ENCODE assay signal across 10 cellular contexts in genomic region chr15:29115093-29115991, GRCh38.
DNase-seq lines count a peak whose midpoint lies in the region; ATAC-seq and TF ChIP-seq lines count a peak whose summit lies in the region.
"Had no signal": no experiment of that assay in that cellular context is flagged by ENCODE, and none has a peak within 500 bp of the region (broad histone marks: within the 10 kb centered on the region; RNA-seq: fewer than 3 reads in every experiment).

No MANE protein-coding gene starts in this region.

- H3K4me1 ChIP-seq in right cardiac atrium (ENCODE audit: control insufficient read depth, insufficient read depth, low read length) (no peaks in the 10 kb centered on the region), smooth muscle cell (ENCODE audit: low read depth) (no peaks in the 10 kb centered on the region)

- no peaks in the 10 kb centered on the region for H3K27me3 Mint-ChIP-seq in activated naive CD8-positive, alpha-beta T cell

- no peaks in the 10 kb centered on the region for H3K27me3 ChIP-seq in right cardiac atrium (ENCODE audit: control insufficient read depth, insufficient read depth)
- H3K27me3 ChIP-seq in smooth muscle cell (ENCODE audit: low read depth), result no peaks in the 10 kb centered on the region

- peak overlapping the region; percentile 83 for H2AFZ ChIP-seq in smooth muscle cell (ENCODE audit: low read depth)

- no peak overlapping the region for H3K9ac ChIP-seq in smooth muscle cell (ENCODE audit: low read depth)

- peak; percentile 10 to 42 for ATAC-seq in right cardiac atrium
- no peak for ATAC-seq in HG03469 (IDR thresholded peaks at IDR 0.05; ENCODE audit: unreplicated experiment)
- ATAC-seq in GM21717 (IDR thresholded peaks at IDR 0.05; ENCODE audit: unreplicated experiment), result no peak
- ATAC-seq: Panc1 had no signal

- WGBS in right cardiac atrium, result 2% methylated on average over 46 of the region's 46 CpGs
- WGBS in smooth muscle cell (ENCODE audit: low lambda C conversion rate), result 8% methylated on average over 38 of the region's 46 CpGs

- H3K4me3 ChIP-seq in right cardiac atrium (ENCODE audit: low read length), result peak overlapping the region; percentile 30
- H3K4me3 ChIP-seq in smooth muscle cell, result peak overlapping the region; percentile 48

- H3K4me2 ChIP-seq in smooth muscle cell, result peak overlapping the region; percentile 90

- no peaks in the 10 kb centered on the region for H3F3A ChIP-seq in smooth muscle cell (ENCODE audit: low read depth)

- H3K36me3 ChIP-seq in smooth muscle cell (ENCODE audit: low read depth), result no peaks in the 10 kb centered on the region

- TF ChIP-seq CTCF in GM12874 (IDR thresholded peaks at IDR 0.05; ENCODE audit: insufficient read depth, low read depth, low read length) (peak; percentile 34), smooth muscle cell (IDR thresholded peaks at IDR 0.05; ENCODE audit: borderline replicate concordance, insufficient read depth, poor library complexity, severe bottlenecking) (peak; percentile 54)

- DNase-seq in right cardiac atrium, result peak in 1 of 3 donors; percentile 60
- DNase-seq in smooth muscle cell (lab: John Stamatoyannopoulos, UW; ENCODE audit: unreplicated experiment), result peak; percentile 30
- DNase-seq in activated effector memory CD4-positive, alpha-beta T cell treated with Interleukin-2 at 50 U/mL for 16 hours, result no peak
- DNase-seq in AML-193 (lab: John Stamatoyannopoulos, UW), result no peak

- H3K36me3 Mint-ChIP-seq in activated naive CD8-positive, alpha-beta T cell, result peaks cover 5% of the 10 kb centered on the region

- H3K4me3 Mint-ChIP-seq in activated naive CD8-positive, alpha-beta T cell, result peak overlapping the region; percentile 71

- H3K9me3 ChIP-seq in right cardiac atrium (ENCODE audit: control insufficient read depth, low read length) (no peaks in the 10 kb centered on the region), smooth muscle cell (replicated peaks; ENCODE audit: low read depth) (no peaks in the 10 kb centered on the region)

- H3K27ac Mint-ChIP-seq in activated naive CD8-positive, alpha-beta T cell, result no peak overlapping the region

- peaks cover 19% of the 10 kb centered on the region for H3K4me1 Mint-ChIP-seq in activated naive CD8-positive, alpha-beta T cell (ENCODE audit: low read depth)

- H3K27ac ChIP-seq in right cardiac atrium (ENCODE audit: low read length), result no peak overlapping the region
- peak overlapping the region; percentile 52 for H3K27ac ChIP-seq in smooth muscle cell (ENCODE audit: low read depth)
- H3K27ac ChIP-seq: epithelial cell of prostate had no signal

- H3K9me3 Mint-ChIP-seq in activated naive CD8-positive, alpha-beta T cell (ENCODE audit: low read depth), result no peaks in the 10 kb centered on the region

- intact Hi-C loops in right cardiac atrium (cut with DNase I), result no loop called here

- H3K79me2 ChIP-seq in smooth muscle cell (ENCODE audit: low read depth), result no peaks in the 10 kb centered on the region

- H4K20me1 ChIP-seq in smooth muscle cell (ENCODE audit: low read depth), result no peaks in the 10 kb centered on the region

Comparison
In these comparisons a context has a peak if more than half of its experiments do, and no peak if none do; other contexts are left out.
1. ATAC-seq: peak in right cardiac atrium (2 of 2); none in HG03469 (single experiment) and GM21717 (single experiment).